8 cellular contexts compared by ENCODE assay signal in the genomic region with DNA sequence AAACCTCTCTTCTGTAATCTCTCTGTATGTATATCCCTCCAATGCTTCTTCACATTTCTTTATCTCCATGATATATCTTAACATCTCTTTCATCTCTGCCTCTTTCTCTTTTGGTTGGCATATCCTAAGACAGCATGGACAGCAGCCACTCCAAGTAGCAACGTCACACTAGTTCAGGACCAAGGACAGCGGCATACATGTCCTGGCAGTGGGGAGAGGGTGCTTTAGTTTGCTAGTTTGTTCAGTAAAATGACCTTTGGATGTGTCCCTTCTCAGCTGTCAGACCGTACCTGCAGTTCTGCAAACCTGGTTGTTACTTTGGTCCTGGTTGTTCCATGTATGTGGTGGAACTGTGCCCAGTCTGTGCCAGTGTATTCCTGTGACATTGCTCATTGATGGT.
DNase-seq lines count a peak whose midpoint lies in the region; ATAC-seq, FAIRE-seq and TF ChIP-seq lines count a peak whose summit lies in the region.

No MANE protein-coding gene starts in this region.

- no peaks in the 10 kb centered on the region for H4K20me1 ChIP-seq in GM12878 (ENCODE audit: control insufficient read depth, insufficient read depth)

- H2AFZ ChIP-seq in GM12878 (ENCODE audit: control insufficient read depth, low read depth, low read length): no peak overlapping the region

- H3K9me3 ChIP-seq in GM12878 (replicated peaks; ENCODE audit: control insufficient read depth, insufficient read depth, low read length): no peaks in the 10 kb centered on the region; the same call in 2 of the 3 replicates

- POLR2A ChIA-PET in GM12878 (lab: Charles Lee): no interaction called here

- no peaks in the 10 kb centered on the region for H3K79me2 ChIP-seq in GM12878 (ENCODE audit: control insufficient read depth, insufficient read depth, low read length)

- no peak overlapping the region for H3K27ac ChIP-seq in GM12878 (ENCODE audit: control insufficient read depth, insufficient read depth)

- DNase-seq in Daoy (ENCODE audit: low read depth) (peak; percentile 77), GM12878 (ENCODE audit: low read depth, low spot score) (no peak), left lobe of liver (ENCODE audit: low spot score) (peak; percentile 72), GM19238 (ENCODE audit: insufficient read length, low spot score) (no peak)
- no peak for DNase-seq in activated T-cell treated with anti-CD3 and anti-CD28 coated beads, Interleukin-2, amount 50 U/mL, for 1 hour

- no TSS peak for BruUV-seq in GM12878 (replicated peaks; lab: Mats Ljungman, UMichigan)

- RAD21 ChIA-PET in GM12878 (lab: Charles Lee; ENCODE audit: unreplicated experiment): no interaction called here

- TF ChIP-seq POLR2A in GM12878 (IDR thresholded peaks at IDR 0.05; ENCODE audit: low read depth, low read length): no peak

- TF ChIP-seq EP300 in Ishikawa (IDR thresholded peaks at IDR 0.05; ENCODE audit: borderline replicate concordance) (no peak), GM12878 (IDR thresholded peaks at IDR 0.05; ENCODE audit: borderline replicate concordance in 1 of 2, control insufficient read depth in 1 of 2, low read depth in 2 of 2, low read length in 2 of 2) (no peak)

- H3K9ac ChIP-seq in GM12878 (ENCODE audit: control insufficient read depth, insufficient read depth, low read length): no peak overlapping the region

- no peaks in the 10 kb centered on the region for H3K4me1 ChIP-seq in GM12878 (ENCODE audit: control insufficient read depth, insufficient read depth, low read length)

- SMC1A ChIA-PET in GM12878 (lab: Charles Lee; ENCODE audit: uncharacterized antibody, unreplicated experiment): no interaction called here

- H3K4me2 ChIP-seq in GM12878 (ENCODE audit: control insufficient read depth, insufficient read depth): no peak overlapping the region

- no peaks in the 10 kb centered on the region for H3K36me3 ChIP-seq in GM12878 (ENCODE audit: control insufficient read depth in 2 of 2, insufficient read depth in 2 of 2, low read length in 1 of 2)

- WGBS in GM12878 (ENCODE audit: insufficient coverage, insufficient replicate concordance, low lambda C conversion rate, missing lambda C conversion rate): 22% methylated on average over 3 of the region's 3 CpGs

- CTCF ChIA-PET in GM12878 (lab: Yijun Ruan, JAX): interaction anchor here (1.8 kb wide), 1 partner anchor 9 kb away, joined by 6 read pairs; no protein-coding TSS in a partner anchor

- FAIRE-seq in GM12878 (lab: Jason Lieb, UNC): no peak

- in situ Hi-C loops in GM12878 (cut with MboI): no loop called here

- peak; percentile 69 for ATAC-seq in GM12878
- peak; percentile 99 for ATAC-seq in left lobe of liver
- no peak for ATAC-seq in GM21515 (IDR thresholded peaks at IDR 0.05; ENCODE audit: unreplicated experiment)
- no peak for ATAC-seq in GM18517 (IDR thresholded peaks at IDR 0.05; ENCODE audit: unreplicated experiment)

- H3K4me3 ChIP-seq in GM12878: no peak overlapping the region

- TF ChIP-seq CTCF in GM12878 (IDR thresholded peaks at IDR 0.05 in 2 of 3, conservative IDR thresholded peaks at IDR 0.05 in 1 of 3; ENCODE audit: control insufficient read depth in 2 of 3, extremely low read depth in 1 of 3, insufficient read depth in 1 of 3, low read depth in 3 of 3, low read length in 3 of 3): no peak

- no peaks in the 10 kb centered on the region; a peak in 1 of 4 replicates for H3K27me3 ChIP-seq in GM12878 (replicated peaks in 1 of 2; ENCODE audit: control insufficient read depth in 2 of 2, insufficient read depth in 2 of 2, low read length in 1 of 2)

- no peak for TF ChIP-seq RAD21 in Ishikawa (IDR thresholded peaks at IDR 0.05; ENCODE audit: low read depth)
- no peak for TF ChIP-seq RAD21 in GM12878 (IDR thresholded peaks at IDR 0.05; ENCODE audit: insufficient read depth, low read depth, low read length)

- intact Hi-C loops in GM12878 (cut with micrococcal nuclease; ENCODE audit: unreplicated experiment): no loop called here

TF ChIP-seq in Ishikawa, 13 proteins besides CTCF, POLR2A, EP300 and RAD21 (continues in another document):
- TF ChIP-seq NFIC (IDR thresholded peaks at IDR 0.05) (no peak), TAF1 (IDR thresholded peaks at IDR 0.05; ENCODE audit: low read depth) (no peak), TCF12 (IDR thresholded peaks at IDR 0.05; ENCODE audit: low read depth) (no peak), EGR1 (IDR thresholded peaks at IDR 0.05) (no peak), CREB1 (IDR thresholded peaks at IDR 0.05; ENCODE audit: low read depth) (peak; percentile 53; the same call in 1 of the 2 replicates), ZBTB7A (IDR thresholded peaks at IDR 0.05; ENCODE audit: low read depth) (no peak), TEAD4 (IDR thresholded peaks at IDR 0.05) (no peak), FOXM1 (IDR thresholded peaks at IDR 0.05; ENCODE audit: borderline replicate concordance, low read depth) (no peak)
- TF ChIP-seq, protein P1, sequence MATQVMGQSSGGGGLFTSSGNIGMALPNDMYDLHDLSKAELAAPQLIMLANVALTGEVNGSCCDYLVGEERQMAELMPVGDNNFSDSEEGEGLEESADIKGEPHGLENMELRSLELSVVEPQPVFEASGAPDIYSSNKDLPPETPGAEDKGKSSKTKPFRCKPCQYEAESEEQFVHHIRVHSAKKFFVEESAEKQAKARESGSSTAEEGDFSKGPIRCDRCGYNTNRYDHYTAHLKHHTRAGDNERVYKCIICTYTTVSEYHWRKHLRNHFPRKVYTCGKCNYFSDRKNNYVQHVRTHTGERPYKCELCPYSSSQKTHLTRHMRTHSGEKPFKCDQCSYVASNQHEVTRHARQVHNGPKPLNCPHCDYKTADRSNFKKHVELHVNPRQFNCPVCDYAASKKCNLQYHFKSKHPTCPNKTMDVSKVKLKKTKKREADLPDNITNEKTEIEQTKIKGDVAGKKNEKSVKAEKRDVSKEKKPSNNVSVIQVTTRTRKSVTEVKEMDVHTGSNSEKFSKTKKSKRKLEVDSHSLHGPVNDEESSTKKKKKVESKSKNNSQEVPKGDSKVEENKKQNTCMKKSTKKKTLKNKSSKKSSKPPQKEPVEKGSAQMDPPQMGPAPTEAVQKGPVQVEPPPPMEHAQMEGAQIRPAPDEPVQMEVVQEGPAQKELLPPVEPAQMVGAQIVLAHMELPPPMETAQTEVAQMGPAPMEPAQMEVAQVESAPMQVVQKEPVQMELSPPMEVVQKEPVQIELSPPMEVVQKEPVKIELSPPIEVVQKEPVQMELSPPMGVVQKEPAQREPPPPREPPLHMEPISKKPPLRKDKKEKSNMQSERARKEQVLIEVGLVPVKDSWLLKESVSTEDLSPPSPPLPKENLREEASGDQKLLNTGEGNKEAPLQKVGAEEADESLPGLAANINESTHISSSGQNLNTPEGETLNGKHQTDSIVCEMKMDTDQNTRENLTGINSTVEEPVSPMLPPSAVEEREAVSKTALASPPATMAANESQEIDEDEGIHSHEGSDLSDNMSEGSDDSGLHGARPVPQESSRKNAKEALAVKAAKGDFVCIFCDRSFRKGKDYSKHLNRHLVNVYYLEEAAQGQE (IDR thresholded peaks at IDR 0.05; ENCODE audit: low read depth): peak; percentile 96

TF ChIP-seq in GM12878, 131 proteins besides CTCF, POLR2A, EP300 and RAD21 (continues in another document):
- TF ChIP-seq, protein P2, sequence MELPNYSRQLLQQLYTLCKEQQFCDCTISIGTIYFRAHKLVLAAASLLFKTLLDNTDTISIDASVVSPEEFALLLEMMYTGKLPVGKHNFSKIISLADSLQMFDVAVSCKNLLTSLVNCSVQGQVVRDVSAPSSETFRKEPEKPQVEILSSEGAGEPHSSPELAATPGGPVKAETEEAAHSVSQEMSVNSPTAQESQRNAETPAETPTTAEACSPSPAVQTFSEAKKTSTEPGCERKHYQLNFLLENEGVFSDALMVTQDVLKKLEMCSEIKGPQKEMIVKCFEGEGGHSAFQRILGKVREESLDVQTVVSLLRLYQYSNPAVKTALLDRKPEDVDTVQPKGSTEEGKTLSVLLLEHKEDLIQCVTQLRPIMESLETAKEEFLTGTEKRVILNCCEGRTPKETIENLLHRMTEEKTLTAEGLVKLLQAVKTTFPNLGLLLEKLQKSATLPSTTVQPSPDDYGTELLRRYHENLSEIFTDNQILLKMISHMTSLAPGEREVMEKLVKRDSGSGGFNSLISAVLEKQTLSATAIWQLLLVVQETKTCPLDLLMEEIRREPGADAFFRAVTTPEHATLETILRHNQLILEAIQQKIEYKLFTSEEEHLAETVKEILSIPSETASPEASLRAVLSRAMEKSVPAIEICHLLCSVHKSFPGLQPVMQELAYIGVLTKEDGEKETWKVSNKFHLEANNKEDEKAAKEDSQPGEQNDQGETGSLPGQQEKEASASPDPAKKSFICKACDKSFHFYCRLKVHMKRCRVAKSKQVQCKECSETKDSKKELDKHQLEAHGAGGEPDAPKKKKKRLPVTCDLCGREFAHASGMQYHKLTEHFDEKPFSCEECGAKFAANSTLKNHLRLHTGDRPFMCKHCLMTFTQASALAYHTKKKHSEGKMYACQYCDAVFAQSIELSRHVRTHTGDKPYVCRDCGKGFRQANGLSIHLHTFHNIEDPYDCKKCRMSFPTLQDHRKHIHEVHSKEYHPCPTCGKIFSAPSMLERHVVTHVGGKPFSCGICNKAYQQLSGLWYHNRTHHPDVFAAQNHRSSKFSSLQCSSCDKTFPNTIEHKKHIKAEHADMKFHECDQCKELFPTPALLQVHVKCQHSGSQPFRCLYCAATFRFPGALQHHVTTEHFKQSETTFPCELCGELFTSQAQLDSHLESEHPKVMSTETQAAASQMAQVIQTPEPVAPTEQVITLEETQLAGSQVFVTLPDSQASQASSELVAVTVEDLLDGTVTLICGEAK (IDR thresholded peaks at IDR 0.05; ENCODE audit: borderline replicate concordance): peak; percentile 71
- TF ChIP-seq POLR2AphosphoS2 (IDR thresholded peaks at IDR 0.05; ENCODE audit: low read depth, low read length) (no peak), CREM (IDR thresholded peaks at IDR 0.05; ENCODE audit: low read depth) (peak; percentile 79), SREBF1 (IDR thresholded peaks at IDR 0.05; ENCODE audit: low read length) (peak; percentile 29; the same call in 1 of the 2 replicates), ATF7 (IDR thresholded peaks at IDR 0.05; ENCODE audit: low read depth) (0 out of 2 replicates have a peak, but pooled peaks have one; percentile 28), CREB1 (IDR thresholded peaks at IDR 0.05; ENCODE audit: low read depth) (peak; percentile 39; the same call in 1 of the 2 replicates), CHD2 (IDR thresholded peaks at IDR 0.05; ENCODE audit: borderline replicate concordance, low read depth, low read length) (no peak)

Comparison
In these comparisons a context has a peak if more than half of its experiments do, and no peak if none do; other contexts are left out.
1. DNase-seq: peak in Daoy (single experiment) and left lobe of liver (single experiment); none in GM12878 (single experiment), activated T-cell treated with anti-CD3 and anti-CD28 coated beads, Interleukin-2, amount 50 U/mL, for 1 hour (single experiment) and GM19238 (single experiment).
2. ATAC-seq: peak in GM12878 (single experiment) and left lobe of liver (single experiment); none in GM21515 (single experiment) and GM18517 (single experiment).